9 cellular contexts compared by ENCODE assay signal in genomic region chr1:174417921-174418320, GRCh38. TPM values are rescaled to one million over a fixed set of nuclear protein-coding genes. Genes with fewer than 3 reads are reported as not detected.
"Had no signal": no experiment of that assay in that cellular context is flagged by ENCODE, and none has a peak within 500 bp of the region (broad histone marks: within the 10 kb centered on the region; RNA-seq: fewer than 3 reads in every experiment).

No MANE protein-coding gene starts in this region.

- ATAC-seq: GM23338, K562 had no signal

- FAIRE-seq: H1, H54, HTR-8/SVneo, K562 had no signal

- H3K4me3 ChIP-seq: GM23338, K562 had no signal

- DNase-seq: H9, HCEC 1CT, IMR-90, KG1 had no signal

RNA-seq across cellular contexts. Expression of gene GPR52, which starts 29.8 kb away (rescaled TPM):
- polyA plus RNA-seq: GM23338, IMR-90 had no signal
